ENCODE assay signal across 2 cellular contexts in the genomic region with DNA sequence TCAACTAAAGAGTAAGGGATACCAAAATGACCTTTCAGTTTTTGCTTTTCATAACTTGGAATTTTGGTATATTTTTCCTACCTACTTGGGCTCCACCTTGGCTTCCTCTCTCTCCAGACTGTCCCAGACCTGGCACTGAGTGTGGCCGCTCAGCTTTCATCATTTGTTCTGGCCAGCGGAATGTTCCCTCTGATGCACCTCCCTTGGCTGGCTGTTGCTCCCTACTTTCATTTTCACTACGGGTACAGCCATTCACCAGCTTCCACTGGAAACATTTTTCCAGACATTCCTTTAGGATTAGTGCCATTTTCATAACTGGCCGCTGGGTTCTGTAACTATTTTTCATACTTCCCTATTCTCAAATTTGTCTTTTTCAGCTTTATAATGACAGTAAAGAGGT.
TF ChIP-seq lines count a peak whose summit lies in the region.

No MANE protein-coding gene starts in this region.

TF ChIP-seq in A549, 52 proteins besides CTCF, POLR2A, EP300 and RAD21:
- no peak for TF ChIP-seq HOXB13 (CRISPR knock-in tag; IDR thresholded peaks at IDR 0.05; ENCODE audit: low read depth)
- no peak for TF ChIP-seq JUN (IDR thresholded peaks at IDR 0.05)
- TF ChIP-seq KDM5A (IDR thresholded peaks at IDR 0.05) = no peak
- no peak for TF ChIP-seq TFCP2L1 (CRISPR knock-in tag; IDR thresholded peaks at IDR 0.05)
- TF ChIP-seq HOXA7 (CRISPR knock-in tag; IDR thresholded peaks at IDR 0.05) = no peak
- TF ChIP-seq USF2 (IDR thresholded peaks at IDR 0.05) = no peak
- TF ChIP-seq PBX3 (IDR thresholded peaks at IDR 0.05) = no peak
- no peak for TF ChIP-seq RARB (CRISPR knock-in tag; IDR thresholded peaks at IDR 0.05)
- TF ChIP-seq RFX5 (IDR thresholded peaks at IDR 0.05) = no peak
- TF ChIP-seq ZNF302 (CRISPR knock-in tag; IDR thresholded peaks at IDR 0.05) = no peak
- no peak for TF ChIP-seq BHLHE40 (IDR thresholded peaks at IDR 0.05; ENCODE audit: low read depth, low read length)
- no peak for TF ChIP-seq CBX2 (IDR thresholded peaks at IDR 0.05; ENCODE audit: borderline replicate concordance, low read depth)
- TF ChIP-seq E2F6 (IDR thresholded peaks at IDR 0.05; ENCODE audit: borderline replicate concordance, low read depth) = no peak
- no peak for TF ChIP-seq POLR2AphosphoS2 (conservative IDR thresholded peaks at IDR 0.05; ENCODE audit: low read length)
- TF ChIP-seq GATA3 (IDR thresholded peaks at IDR 0.05; ENCODE audit: borderline replicate concordance) = no peak
- no peak for TF ChIP-seq MYC (IDR thresholded peaks at IDR 0.05; ENCODE audit: borderline replicate concordance, low read length)

TF ChIP-seq in IMR-90, 13 proteins besides CTCF, POLR2A, EP300 and RAD21:
- TF ChIP-seq CHD1 (IDR thresholded peaks at IDR 0.05; ENCODE audit: low read depth, low read length) = no peak
- TF ChIP-seq RCOR1 (IDR thresholded peaks at IDR 0.05; ENCODE audit: insufficient replicate concordance, low read length) = no peak
